In genomic region chr2:232877940-232878511, GRCh38 we compare ENCODE assay signal across 13 cellular contexts. TPM values are rescaled to one million over a fixed set of nuclear protein-coding genes. Genes with fewer than 3 reads are reported as not detected.
DNase-seq lines count a peak whose midpoint lies in the region; ATAC-seq, FAIRE-seq and TF ChIP-seq lines count a peak whose summit lies in the region.
"Had no signal": no experiment of that assay in that cellular context is flagged by ENCODE, and none has a peak within 500 bp of the region (broad histone marks: within the 10 kb centered on the region; RNA-seq: fewer than 3 reads in every experiment).

No MANE protein-coding gene starts in this region.

- H3K27ac ChIP-seq in angular gyrus (ENCODE audit: low read depth, low read length) (peak overlapping the region; percentile 74), pancreas (no peak overlapping the region), small intestine (ENCODE audit: low read depth in 1 of 2, low read length in 1 of 2) (no peak overlapping the region)
- H3K27ac ChIP-seq: BLaER1 had no signal

- H3K9me3 ChIP-seq in pancreas, result no peaks in the 10 kb centered on the region
- H3K9me3 ChIP-seq in small intestine (ENCODE audit: control insufficient read depth, low read depth), result no peaks in the 10 kb centered on the region
- H3K9me3 ChIP-seq: BLaER1 had no signal

- POLR2A ChIA-PET in naive thymus-derived CD8-positive, alpha-beta T cell (lab: Charles Lee), result no interaction called here

- no peak for ATAC-seq in stimulated activated naive CD8-positive, alpha-beta T cell treated with anti-CD3 and anti-CD28 coated beads, Interleukin-15, amount 100 ng/mL, for 72 hours
- ATAC-seq in naive thymus-derived CD8-positive, alpha-beta T cell, result no peak
- ATAC-seq in pancreas, result no peak
- no peak for ATAC-seq in GM19463 (IDR thresholded peaks at IDR 0.05; ENCODE audit: unreplicated experiment)
- ATAC-seq: K562 had no signal

- FAIRE-seq in pancreas (lab: Jason Lieb, UNC) (no peak), small intestine (lab: Jason Lieb, UNC) (no peak)
- FAIRE-seq: K562 had no signal

- no peaks in the 10 kb centered on the region for H3K36me3 ChIP-seq in pancreas
- H3K36me3 ChIP-seq in small intestine (ENCODE audit: control insufficient read depth in 2 of 2, insufficient read depth in 2 of 2, low read length in 2 of 2), result peaks cover 0 to 7% of the 10 kb centered on the region in 2 donors
- H3K36me3 ChIP-seq: BLaER1 had no signal

- H3K9me3 Mint-ChIP-seq in stimulated activated naive CD8-positive, alpha-beta T cell treated with anti-CD3 and anti-CD28 coated beads, Interleukin-15, Interleukin-2, amounts not matched to agents 100 ng/mL and 50 ng/mL, for 24 hours, result no peaks in the 10 kb centered on the region
- H3K9me3 Mint-ChIP-seq in stimulated activated naive CD8-positive, alpha-beta T cell treated with anti-CD3 and anti-CD28 coated beads, Interleukin-15, amount 100 ng/mL, for 72 hours, result no peaks in the 10 kb centered on the region
- no peaks in the 10 kb centered on the region for H3K9me3 Mint-ChIP-seq in naive thymus-derived CD8-positive, alpha-beta T cell

- no peaks in the 10 kb centered on the region for H3K4me1 Mint-ChIP-seq in stimulated activated naive CD8-positive, alpha-beta T cell treated with anti-CD3 and anti-CD28 coated beads, Interleukin-15, Interleukin-2, amounts not matched to agents 100 ng/mL and 50 ng/mL, for 24 hours (ENCODE audit: low read depth)
- H3K4me1 Mint-ChIP-seq in stimulated activated naive CD8-positive, alpha-beta T cell treated with anti-CD3 and anti-CD28 coated beads, Interleukin-15, amount 100 ng/mL, for 72 hours, result peaks cover 9% of the 10 kb centered on the region
- H3K4me1 Mint-ChIP-seq in naive thymus-derived CD8-positive, alpha-beta T cell, result peaks cover 2 to 15% (median 7%) of the 10 kb centered on the region in 4 donors

- H3K4me1 ChIP-seq in pancreas (peaks cover 0 to 3% (median 0%) of the 10 kb centered on the region in 3 donors), small intestine (ENCODE audit: control insufficient read depth in 2 of 2, insufficient read depth in 1 of 2, low read depth in 1 of 2, low read length in 1 of 2) (peaks cover 3 to 5% of the 10 kb centered on the region in 2 donors)

- peak overlapping the region; percentile 33 for H3K4me3 Mint-ChIP-seq in stimulated activated naive CD8-positive, alpha-beta T cell treated with anti-CD3 and anti-CD28 coated beads, Interleukin-15, Interleukin-2, amounts not matched to agents 100 ng/mL and 50 ng/mL, for 24 hours
- peak overlapping the region in 1 of 2 donors; percentile 68 for H3K4me3 Mint-ChIP-seq in stimulated activated naive CD8-positive, alpha-beta T cell treated with anti-CD3 and anti-CD28 coated beads, Interleukin-15, amount 100 ng/mL, for 72 hours
- peak overlapping the region in 8 of 10 donors; percentile 10 to 81 (median 46) for H3K4me3 Mint-ChIP-seq in naive thymus-derived CD8-positive, alpha-beta T cell

- H3K27me3 ChIP-seq in pancreas (no peaks in the 10 kb centered on the region), small intestine (ENCODE audit: control insufficient read depth in 2 of 2, insufficient read depth in 2 of 2, low read length in 2 of 2) (no peaks in the 10 kb centered on the region)

- H3K4me3 ChIP-seq in pancreas, result no peak overlapping the region
- H3K4me3 ChIP-seq in small intestine (ENCODE audit: low read depth in 1 of 2, low read length in 2 of 2), result no peak overlapping the region
- H3K4me3 ChIP-seq: BLaER1, K562 had no signal

- intact Hi-C loops in pancreas (cut with DNase I), result loop anchor here in 1 of 3 donors (10.0 kb wide), 1 partner anchor 167 kb away; no protein-coding TSS in a partner anchor

- no peaks in the 10 kb centered on the region for H3K36me3 Mint-ChIP-seq in stimulated activated naive CD8-positive, alpha-beta T cell treated with anti-CD3 and anti-CD28 coated beads, Interleukin-15, Interleukin-2, amounts not matched to agents 100 ng/mL and 50 ng/mL, for 24 hours (ENCODE audit: low read depth)
- H3K36me3 Mint-ChIP-seq in naive thymus-derived CD8-positive, alpha-beta T cell, result peaks cover 0 to 2% (median 0%) of the 10 kb centered on the region in 3 donors

- TF ChIP-seq CTCF in pancreas (IDR thresholded peaks at IDR 0.05), result no peak

- no peak for DNase-seq in stimulated activated naive CD8-positive, alpha-beta T cell treated with anti-CD3 and anti-CD28 coated beads, Interleukin-15, amount 100 ng/mL, for 72 hours
- peak in 1 of 10 donors; percentile 58 for DNase-seq in naive thymus-derived CD8-positive, alpha-beta T cell
- no peak for DNase-seq in pancreas
- no peak for DNase-seq in RPMI8226
- no peak for DNase-seq in small intestine
- DNase-seq: NCI-H1105, NCI-H2171, SIG-M5 had no signal

- H3K27me3 Mint-ChIP-seq in stimulated activated naive CD8-positive, alpha-beta T cell treated with anti-CD3 and anti-CD28 coated beads, Interleukin-15, Interleukin-2, amounts not matched to agents 100 ng/mL and 50 ng/mL, for 24 hours, result peaks cover 15% of the 10 kb centered on the region
- H3K27me3 Mint-ChIP-seq in stimulated activated naive CD8-positive, alpha-beta T cell treated with anti-CD3 and anti-CD28 coated beads, Interleukin-15, amount 100 ng/mL, for 72 hours, result peaks cover 32% of the 10 kb centered on the region
- H3K27me3 Mint-ChIP-seq in naive thymus-derived CD8-positive, alpha-beta T cell, result peaks cover 5 to 34% (median 15%) of the 10 kb centered on the region in 5 donors

- WGBS in pancreas, 2 donors, result 94 to 95% methylated on average over 13 of the region's 13 CpGs
- 87 to 92% (median 88%) methylated on average over 13 of the region's 13 CpGs for WGBS in small intestine, 3 donors

- no peak overlapping the region for H3K27ac Mint-ChIP-seq in stimulated activated naive CD8-positive, alpha-beta T cell treated with anti-CD3 and anti-CD28 coated beads, Interleukin-15, Interleukin-2, amounts not matched to agents 100 ng/mL and 50 ng/mL, for 24 hours
- peak overlapping the region in 1 of 2 donors; percentile 94 for H3K27ac Mint-ChIP-seq in stimulated activated naive CD8-positive, alpha-beta T cell treated with anti-CD3 and anti-CD28 coated beads, Interleukin-15, amount 100 ng/mL, for 72 hours
- H3K27ac Mint-ChIP-seq in naive thymus-derived CD8-positive, alpha-beta T cell, result no peak overlapping the region

RNA-seq across cellular contexts. Expression of gene SNORC, which starts 8.0 kb away (rescaled TPM):
- 1 to 10 TPM; 4.0 to 4.7 TPM for total RNA-seq in naive thymus-derived CD8-positive, alpha-beta T cell
- not detected for polyA plus RNA-seq in naive thymus-derived CD8-positive, alpha-beta T cell
- total RNA-seq in pancreas, result 1 to 10 TPM in 5 of 6 donors, under 1 TPM in 1; 0.76 to 2.3 (median 1.3) TPM
- polyA plus RNA-seq in pancreas (10 to 100 TPM in 1 of 2 donors, 1 to 10 TPM in 1; 4.0 to 13.2 TPM), small intestine (10 to 100 TPM in 2 of 3 donors, 1 to 10 TPM in 1; 6.3 to 16.5 (median 11.6) TPM)

Comparison
In these comparisons a context has a peak if more than half of its experiments do, and no peak if none do; other contexts are left out.
1. RNA of gene SNORC, which starts 8.0 kb away (polyA plus RNA-seq): 4.0 to 13.2 TPM in pancreas and 6.3 to 16.5 TPM in small intestine; not detected in naive thymus-derived CD8-positive, alpha-beta T cell; every median in the first group is over 4 times any median in the second.